In genomic region chr6:35960192-35960591, GRCh38 we compare ENCODE assay signal across 16 cellular contexts. TPM values are rescaled to one million over a fixed set of nuclear protein-coding genes. Genes with fewer than 3 reads are reported as not detected.
DNase-seq lines count a peak whose midpoint lies in the region; ATAC-seq, FAIRE-seq and TF ChIP-seq lines count a peak whose summit lies in the region.
"Had no signal": no experiment of that assay in that cellular context is flagged by ENCODE, and none has a peak within 500 bp of the region (broad histone marks: within the 10 kb centered on the region; RNA-seq: fewer than 3 reads in every experiment).

No MANE protein-coding gene starts in this region.

- no peaks in the 10 kb centered on the region for H3K36me3 Mint-ChIP-seq in MCF 10A (ENCODE audit: insufficient read depth, unreplicated experiment)
- H3K36me3 Mint-ChIP-seq: CD4-positive, CD25-positive, alpha-beta regulatory T cell had no signal

- no peaks in the 10 kb centered on the region for H3K9me3 ChIP-seq in mammary epithelial cell (replicated peaks; ENCODE audit: insufficient read depth, low read length)
- H3K9me3 ChIP-seq in K562 (replicated peaks; ENCODE audit: control insufficient read depth, insufficient read depth, low read depth, low read length), result no peaks in the 10 kb centered on the region
- H3K9me3 ChIP-seq in upper lobe of right lung, result no peaks in the 10 kb centered on the region
- H3K9me3 ChIP-seq: SJCRH30 had no signal

- TF ChIP-seq EP300 in K562 (IDR thresholded peaks at IDR 0.05; ENCODE audit: low read length), result no peak

- CTCF ChIA-PET in MCF 10A (lab: Yijun Ruan, JAX) (interaction anchor here (1.0 kb wide), 1 partner anchor 40 kb away, joined by 5 read pairs; no protein-coding TSS in a partner anchor), mammary epithelial cell (lab: Charles Lee; ENCODE audit: low non-redundant PET) (no interaction called here), K562 (lab: Yijun Ruan, JAX; ENCODE audit: low intra/inter-chr PET ratio) (no interaction called here)

- peaks cover 3% of the 10 kb centered on the region for H3K27me3 ChIP-seq in mammary epithelial cell (ENCODE audit: insufficient read depth, low read length)
- peaks cover 34 to 45% of the 10 kb centered on the region in 2 experiments for H3K27me3 ChIP-seq in K562 (ENCODE audit: control insufficient read depth in 2 of 2, insufficient read depth in 2 of 2, low read length in 2 of 2)
- H3K27me3 ChIP-seq in upper lobe of right lung, result no peaks in the 10 kb centered on the region
- H3K27me3 ChIP-seq: SJCRH30 had no signal

- H2AFZ ChIP-seq in mammary epithelial cell (ENCODE audit: low read depth, low read length), result no peak overlapping the region
- H2AFZ ChIP-seq in K562 (ENCODE audit: low read depth, low read length), result no peak overlapping the region

- H3K9me1 ChIP-seq in K562 (ENCODE audit: control insufficient read depth, insufficient read depth, low read length), result no peaks in the 10 kb centered on the region

- no peaks in the 10 kb centered on the region for H3K9me3 Mint-ChIP-seq in MCF 10A (ENCODE audit: unreplicated experiment)
- H3K9me3 Mint-ChIP-seq: CD4-positive, CD25-positive, alpha-beta regulatory T cell had no signal

- H4K20me1 ChIP-seq in mammary epithelial cell (ENCODE audit: insufficient read depth, low read length) (no peaks in the 10 kb centered on the region), K562 (replicated peaks; ENCODE audit: control insufficient read depth, insufficient read depth, low read length) (no peaks in the 10 kb centered on the region; the same call in 1 of the 2 replicates)

- ATAC-seq in K562 (peak; percentile 47; the same call in 1 of the 3 replicates), GM21576 (IDR thresholded peaks at IDR 0.05; ENCODE audit: unreplicated experiment) (no peak), upper lobe of right lung (no peak)

- H3K9ac ChIP-seq in mammary epithelial cell (ENCODE audit: insufficient read depth, low read length), result no peak overlapping the region
- H3K9ac ChIP-seq in K562 (ENCODE audit: insufficient read depth in 1 of 2, low read depth in 2 of 2, low read length in 2 of 2), result no peak overlapping the region
- H3K9ac ChIP-seq: KMS-11 had no signal

- peak; percentile 29 for DNase-seq in MCF 10A (ENCODE audit: unreplicated experiment)
- no peak for DNase-seq in mammary epithelial cell
- DNase-seq in K562 (ENCODE audit: extremely low read depth in 1 of 4, low spot score in 3 of 4), result no peak
- DNase-seq in fibroblast of the aortic adventitia (ENCODE audit: low read depth), result peak; percentile 39
- DNase-seq in GM12891 (ENCODE audit: insufficient read length, low spot score), result no peak
- DNase-seq in NCI-H524 treated with DMSO at 0.1 percent for 48 hours (lab: John Stamatoyannopoulos, UW), result no peak
- DNase-seq in upper lobe of right lung, result no peak
- DNase-seq: CD4-positive, CD25-positive, alpha-beta regulatory T cell; NCI-H187 treated with DMSO at 0.1 percent for 48 hours; NCI-H2171; RPMI8226; SJCRH30 had no signal

- WGBS in mammary epithelial cell (ENCODE audit: low coverage, missing lambda C conversion rate), result 51% methylated on average over 2 of the region's 2 CpGs
- WGBS in K562 (ENCODE audit: insufficient coverage, low coverage, missing lambda C conversion rate), result 0% methylated on average over 2 of the region's 2 CpGs

- no peak for TF ChIP-seq RAD21 in K562 (CRISPR knock-in tag; conservative IDR thresholded peaks at IDR 0.05 in 1 of 2, IDR thresholded peaks at IDR 0.05 in 1 of 2)

- no peak overlapping the region for H3K27ac ChIP-seq in mammary epithelial cell (ENCODE audit: insufficient read depth, low read depth, low read length)
- no peak overlapping the region for H3K27ac ChIP-seq in K562 (ENCODE audit: extremely low read depth, low read depth, low read length)
- no peak overlapping the region for H3K27ac ChIP-seq in upper lobe of right lung
- H3K27ac ChIP-seq: 22Rv1, KMS-11, SJCRH30 had no signal

- TF ChIP-seq CTCF in MCF 10A (IDR thresholded peaks at IDR 0.05; ENCODE audit: unreplicated experiment) (no peak), mammary epithelial cell (conservative IDR thresholded peaks at IDR 0.05 in 1 of 2, IDR thresholded peaks at IDR 0.05 in 1 of 2; ENCODE audit: extremely low read depth in 1 of 2, insufficient read depth in 1 of 2, low read depth in 1 of 2, low read length in 2 of 2) (no peak), K562 (IDR thresholded peaks at IDR 0.05 in 2 of 3, conservative IDR thresholded peaks at IDR 0.05 in 1 of 3; ENCODE audit: insufficient read depth in 2 of 3, low read depth in 1 of 3, low read length in 3 of 3) (no peak), fibroblast of the aortic adventitia (IDR thresholded peaks at IDR 0.05; ENCODE audit: insufficient read depth, low read length) (no peak), upper lobe of right lung (IDR thresholded peaks at IDR 0.05) (no peak)

- dilution Hi-C loops in mammary epithelial cell (cut with HindIII; ENCODE audit: low sequenced_read_pairs), result no loop called here

- H3K4me1 Mint-ChIP-seq in MCF 10A (ENCODE audit: insufficient read depth, unreplicated experiment), result peaks cover 13% of the 10 kb centered on the region
- H3K4me1 Mint-ChIP-seq: B cell; CD4-positive, CD25-positive, alpha-beta regulatory T cell had no signal

- no peak overlapping the region for H3K4me3 ChIP-seq in mammary epithelial cell (replicated peaks in 1 of 3; ENCODE audit: insufficient read depth in 1 of 3, low read depth in 2 of 3, low read length in 3 of 3)
- no peak overlapping the region for H3K4me3 ChIP-seq in K562
- H3K4me3 ChIP-seq in fibroblast of the aortic adventitia (ENCODE audit: low read depth, low read length), result no peak overlapping the region
- H3K4me3 ChIP-seq in upper lobe of right lung, result no peak overlapping the region
- H3K4me3 ChIP-seq: SJCRH30 had no signal

- H3K36me3 ChIP-seq in mammary epithelial cell (ENCODE audit: insufficient read depth, low read length), result no peaks in the 10 kb centered on the region
- H3K36me3 ChIP-seq in K562 (ENCODE audit: control insufficient read depth, insufficient read depth, low read length), result no peaks in the 10 kb centered on the region
- H3K36me3 ChIP-seq in upper lobe of right lung, result no peaks in the 10 kb centered on the region
- H3K36me3 ChIP-seq: SJCRH30 had no signal

- H3K27me3 Mint-ChIP-seq in MCF 10A (ENCODE audit: insufficient read depth, unreplicated experiment), result peaks cover 41% of the 10 kb centered on the region

- H3K79me2 ChIP-seq in mammary epithelial cell (ENCODE audit: insufficient read depth, low read length), result no peaks in the 10 kb centered on the region
- H3K79me2 ChIP-seq in K562 (ENCODE audit: control insufficient read depth, insufficient read depth, low read length), result no peaks in the 10 kb centered on the region

- H3K4me3 Mint-ChIP-seq in MCF 10A (ENCODE audit: unreplicated experiment), result no peak overlapping the region
- H3K4me3 Mint-ChIP-seq: B cell; CD4-positive, CD25-positive, alpha-beta regulatory T cell had no signal

- in situ Hi-C loops in mammary epithelial cell (cut with MboI; ENCODE audit: low sequenced_read_pairs in 2 of 2), result no loop called here
- in situ Hi-C loops in K562 (cut with MboI), result no loop called here

- TF ChIP-seq POLR2A in K562 (conservative IDR thresholded peaks at IDR 0.05) (no peak), GM12891 (IDR thresholded peaks at IDR 0.05; ENCODE audit: low read depth, low read length) (no peak)

- H3K4me2 ChIP-seq in mammary epithelial cell (ENCODE audit: insufficient read depth, low read depth, low read length), result no peak overlapping the region
- no peak overlapping the region for H3K4me2 ChIP-seq in K562 (ENCODE audit: insufficient read depth, low read length)
- H3K4me2 ChIP-seq: KMS-11 had no signal

- no peak for FAIRE-seq in K562 (lab: Jason Lieb, UNC)
- FAIRE-seq in GM12891 (lab: Jason Lieb, UNC), result no peak

- BruUV-seq in MCF 10A (replicated peaks; lab: Mats Ljungman, UMichigan) (no TSS peak), mammary epithelial cell (replicated peaks; lab: Mats Ljungman, UMichigan) (no TSS peak), K562 (replicated peaks; lab: Mats Ljungman, UMichigan) (no TSS peak)

- POLR2A ChIA-PET in MCF 10A (lab: Yijun Ruan, JAX) (interaction anchor here (0.6 kb wide), 1 partner anchor 269 kb away, joined by 3 read pairs; no protein-coding TSS in a partner anchor), K562 (lab: Yijun Ruan, JAX) (interaction anchor here (0.6 to 1.3 kb wide), 4 partner anchors 8 to 190 kb away, joined by 3 to 5 read pairs (median 4); no protein-coding TSS in a partner anchor)

- H3K27ac Mint-ChIP-seq in MCF 10A (ENCODE audit: low read depth, unreplicated experiment), result no peak overlapping the region
- H3K27ac Mint-ChIP-seq: B cell; CD4-positive, CD25-positive, alpha-beta regulatory T cell had no signal

- H3K4me1 ChIP-seq in mammary epithelial cell (ENCODE audit: insufficient read depth, low read length) (peaks cover 4% of the 10 kb centered on the region), K562 (replicated peaks in 1 of 2; ENCODE audit: control insufficient read depth in 2 of 2, insufficient read depth in 2 of 2, low read length in 2 of 2) (no peaks in the 10 kb centered on the region), upper lobe of right lung (no peaks in the 10 kb centered on the region)
- H3K4me1 ChIP-seq: SJCRH30 had no signal

- intact Hi-C loops in MCF 10A (cut with micrococcal nuclease), result no loop called here
- intact Hi-C loops in mammary epithelial cell (cut with micrococcal nuclease), result no loop called here
- intact Hi-C loops in K562 (cut with micrococcal nuclease), result no loop called here
- intact Hi-C loops in upper lobe of right lung (cut with DNase I), result no loop called here

RNA-seq across cellular contexts. Expression of gene SRPK1, which starts 39.3 kb away (rescaled TPM):
- total RNA-seq in MCF 10A (2022), result 80.7 and 83.9 TPM in 2 replicates
- total RNA-seq in mammary epithelial cell, result 10 to 100 TPM; 61.0 to 87.3 TPM
- polyA plus RNA-seq in mammary epithelial cell, result 37.5 TPM
- polyA minus RNA-seq in mammary epithelial cell, result 67.2 TPM
- total RNA-seq in K562 (2011; cell fraction: chromatin; rRNA removed; ENCODE audit: low replicate concordance), result 323 and 660 TPM in 2 replicates
- 230 and 256 TPM in 2 replicates for total RNA-seq in K562 (2011; cell fraction: nucleolus; rRNA removed)
- total RNA-seq in K562 (2011; cell fraction: nucleoplasm; rRNA removed), result 346 and 443 TPM in 2 replicates
- 150 and 159 TPM in 2 replicates for total RNA-seq in K562 (2014; rRNA removed)
- 185 and 195 TPM in 2 replicates for total RNA-seq in K562 (2014; rRNA removed; fragmentation: Illumina TruSeq; extraction: Trizol)
- total RNA-seq in K562 (2015; rRNA removed; fragmentation: Illumina TruSeq; extraction: Trizol), result 164 and 183 TPM in 2 replicates
- 155 and 160 TPM in 2 replicates for total RNA-seq in K562 (2021)
- polyA plus RNA-seq in K562 (2011; rRNA removed), result 95.8 and 140 TPM in 2 replicates
- polyA plus RNA-seq in K562 (2011; cell fraction: cytosol; rRNA removed), result 30.0 and 51.6 TPM in 2 replicates
- polyA plus RNA-seq in K562 (2011; cell fraction: nucleus; rRNA removed), result 78.7 and 90.6 TPM in 2 replicates
- polyA plus RNA-seq in K562 (2012), result 49.0 and 82.7 TPM in 2 replicates
- 134 and 167 TPM in 2 replicates for polyA plus RNA-seq in K562 (2014; fragmentation: Illumina TruSeq; extraction: Trizol)
- 100 to 1,000 TPM in 1 of 2 experiments, 10 to 100 TPM in 1; 99.6 to 164 TPM for polyA plus RNA-seq in K562 (2014; fragmentation: Nextera tagmentation; extraction: Ambion mirVana)
- polyA plus RNA-seq in K562 (2014; rRNA removed), result 116 and 135 TPM in 2 replicates
- polyA minus RNA-seq in K562 (2011; rRNA and poly(A)+ RNA removed), result 308 and 311 TPM in 2 replicates
- polyA minus RNA-seq in K562 (2011; cell fraction: cytosol; rRNA and poly(A)+ RNA removed), result 93.0 and 108 TPM in 2 replicates
- 135 and 201 TPM in 2 replicates for polyA minus RNA-seq in K562 (2011; cell fraction: nucleus; rRNA and poly(A)+ RNA removed)
- 44.6 and 86.9 TPM in 2 replicates for total RNA-seq in fibroblast of the aortic adventitia (ENCODE audit: low replicate concordance)
- polyA plus RNA-seq in GM12891 (2012; ENCODE audit: low read depth, missing spikeins), result 27.8 TPM
- total RNA-seq in upper lobe of right lung, result 40.6 TPM

Comparison
In these comparisons a context has a peak if more than half of its experiments do, and no peak if none do; other contexts are left out.
1. DNase-seq: peak in MCF 10A (single experiment) and fibroblast of the aortic adventitia (single experiment); none in mammary epithelial cell (single experiment), K562 (0 of 4), GM12891 (single experiment), NCI-H524 treated with DMSO at 0.1 percent for 48 hours (single experiment) and upper lobe of right lung (single experiment).